Comparison of ENCODE assay signal across 1 cellular context in the genomic region with DNA sequence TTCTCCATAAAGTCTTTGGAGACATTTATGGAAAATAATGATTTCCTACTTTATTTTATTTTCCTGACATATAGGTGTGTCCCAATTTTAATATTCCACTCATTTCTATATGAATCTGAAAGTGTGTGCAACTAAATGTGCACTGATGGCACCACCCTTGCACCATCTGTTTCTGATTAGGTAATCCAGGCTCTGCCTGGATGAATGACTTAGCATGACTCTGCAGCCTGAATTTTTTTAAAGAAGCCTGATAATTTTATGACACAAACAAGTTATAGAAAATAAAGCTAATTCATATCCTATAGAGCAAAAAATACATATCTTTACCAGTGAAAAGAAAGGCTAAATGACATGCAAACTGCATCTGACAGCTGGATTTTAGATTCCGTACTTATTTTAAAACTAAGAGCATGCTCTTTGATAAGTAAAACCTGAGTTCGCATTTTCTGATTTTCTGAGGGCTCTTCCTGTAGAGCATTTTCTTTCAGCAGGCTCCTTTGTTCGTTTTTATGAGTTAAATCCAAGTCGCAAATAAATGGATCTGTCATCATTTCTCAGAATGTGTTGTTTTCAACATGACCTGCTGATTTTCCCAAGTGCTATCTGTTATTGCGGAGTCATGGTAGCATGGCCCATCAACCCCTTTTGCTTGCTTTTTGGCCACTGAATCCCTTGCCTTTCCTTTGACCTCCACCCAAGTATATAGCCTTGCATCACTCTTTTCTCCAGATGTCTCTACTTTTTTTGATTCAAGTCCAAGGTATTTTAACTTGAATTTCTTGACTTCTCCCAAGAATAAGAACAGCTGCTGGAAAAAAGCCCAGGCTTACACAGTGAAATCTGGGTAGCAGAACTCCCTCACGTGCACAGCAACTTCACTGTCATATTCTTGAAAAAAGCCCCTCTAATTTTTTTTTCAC.
TF ChIP-seq lines count a peak whose summit lies in the region.

No MANE protein-coding gene starts in this region.

TF ChIP-seq in IMR-90, 13 proteins besides CTCF, POLR2A, EP300 and RAD21 (continued from another document):
- TF ChIP-seq NFE2L2 (IDR thresholded peaks at IDR 0.05; ENCODE audit: low read depth, low read length) = peak; percentile 85
